8 cellular contexts compared by ENCODE assay signal in the genomic region with DNA sequence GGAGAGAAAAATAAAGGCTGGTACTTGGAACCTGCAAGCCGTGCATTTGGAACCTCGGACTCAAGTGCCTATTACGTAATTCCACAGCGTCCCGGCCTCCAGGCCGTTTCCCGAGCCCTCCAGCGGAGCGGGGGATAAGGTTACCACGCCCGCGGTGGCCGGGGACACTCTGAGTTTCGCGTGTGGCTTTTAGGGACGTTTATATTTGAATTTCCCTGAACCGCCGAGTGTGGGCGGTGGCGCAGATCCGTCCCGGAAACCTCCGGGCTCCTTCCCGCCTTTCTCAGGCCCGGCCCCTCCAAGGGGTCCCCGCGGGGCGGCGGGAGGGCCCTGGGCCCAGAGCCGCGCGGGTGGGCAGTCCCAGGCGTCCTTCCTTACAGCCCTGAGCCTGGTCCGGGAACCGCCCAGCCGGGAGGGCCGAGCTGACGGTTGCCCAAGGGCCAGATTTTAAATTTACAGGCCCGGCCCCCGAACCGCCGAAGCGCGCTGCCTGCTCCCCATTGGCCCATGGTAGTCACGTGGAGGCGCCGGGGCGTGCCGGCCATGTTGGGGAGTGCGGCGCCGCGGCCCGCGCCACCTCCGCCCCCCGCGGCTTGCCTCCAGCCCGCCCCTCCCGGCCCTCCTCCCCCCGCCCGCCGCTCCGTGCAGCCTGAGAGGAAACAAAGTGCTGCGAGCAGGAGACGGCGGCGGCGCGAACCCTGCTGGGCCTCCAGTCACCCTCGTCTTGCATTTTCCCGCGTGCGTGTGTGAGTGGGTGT. TPM values are rescaled to one million over a fixed set of nuclear protein-coding genes. Genes with fewer than 3 reads are reported as not detected.
A peak's percentile ranks its signal among the peaks of the same experiment; 100 is the strongest.
DNase-seq lines count a peak whose midpoint lies in the region; ATAC-seq and FAIRE-seq lines count a peak whose summit lies in the region.

A gene with protein sequence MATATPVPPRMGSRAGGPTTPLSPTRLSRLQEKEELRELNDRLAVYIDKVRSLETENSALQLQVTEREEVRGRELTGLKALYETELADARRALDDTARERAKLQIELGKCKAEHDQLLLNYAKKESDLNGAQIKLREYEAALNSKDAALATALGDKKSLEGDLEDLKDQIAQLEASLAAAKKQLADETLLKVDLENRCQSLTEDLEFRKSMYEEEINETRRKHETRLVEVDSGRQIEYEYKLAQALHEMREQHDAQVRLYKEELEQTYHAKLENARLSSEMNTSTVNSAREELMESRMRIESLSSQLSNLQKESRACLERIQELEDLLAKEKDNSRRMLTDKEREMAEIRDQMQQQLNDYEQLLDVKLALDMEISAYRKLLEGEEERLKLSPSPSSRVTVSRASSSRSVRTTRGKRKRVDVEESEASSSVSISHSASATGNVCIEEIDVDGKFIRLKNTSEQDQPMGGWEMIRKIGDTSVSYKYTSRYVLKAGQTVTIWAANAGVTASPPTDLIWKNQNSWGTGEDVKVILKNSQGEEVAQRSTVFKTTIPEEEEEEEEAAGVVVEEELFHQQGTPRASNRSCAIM (plus strand): TSS at position 638 of the 758 bp plus-strand sequence. CDS start 373 bp downstream, outside the sequence.

- peak; percentile 69 for FAIRE-seq in HTR-8/SVneo (lab: Jason Lieb, UNC)

- peak; percentile 97 for DNase-seq in COR-L47 (lab: John Stamatoyannopoulos, UW)
- peak; percentile 88 for DNase-seq in HTR-8/SVneo (ENCODE audit: insufficient read length, low spot score)
- DNase-seq in NOMO-1 treated with DMSO at 0.1 percent for 48 hours (lab: John Stamatoyannopoulos, UW; ENCODE audit: unreplicated experiment), result peak; percentile 97
- peak; percentile 87 for DNase-seq in effector CD8-positive, alpha-beta T cell (lab: John Stamatoyannopoulos, UW)
- peak; percentile 91 for DNase-seq in medulla oblongata (ENCODE audit: extremely low spot score)
- DNase-seq in stimulated activated CD4-positive, alpha-beta T cell treated with anti-CD3 and anti-CD28 coated beads, TNF-alpha, amount 100 ng/mL, for 48 hours (ENCODE audit: low read depth in 3 of 3), result peak; percentile 89 to 93 (median 92)

- CTCF ChIA-PET in activated CD8-positive, alpha-beta memory T cell treated with anti-CD3 and anti-CD28 coated beads for 36 hours (lab: Charles Lee), result interaction anchor here (0.6 to 1.8 kb wide), 12 partner anchors 10 to 181 kb away, joined by 3 to 6 read pairs (median 3); a partner anchor contains a TSS

- POLR2A ChIA-PET in activated CD8-positive, alpha-beta memory T cell treated with anti-CD3 and anti-CD28 coated beads for 36 hours (lab: Charles Lee), result interaction anchor here (0.5 to 4.8 kb wide), 14 partner anchors 12 to 353 kb away, joined by 3 to 43 read pairs (median 4); a partner anchor contains a TSS

- ATAC-seq in GM21381 (IDR thresholded peaks at IDR 0.05; ENCODE audit: unreplicated experiment), result peak; percentile 66

RNA-seq across cellular contexts. Expression of the gene that starts here (rescaled TPM):
- total RNA-seq in activated CD8-positive, alpha-beta memory T cell treated with anti-CD3 and anti-CD28 coated beads for 36 hours, result 100 to 1,000 TPM; 176 to 179 TPM

Comparison
In these comparisons a context has a peak if more than half of its experiments do, and no peak if none do; other contexts are left out.
1. Peak in every context shown above with its lines: DNase-seq and ATAC-seq.